9 cellular contexts compared by ENCODE assay signal in genomic region chr17:10119203-10120112, GRCh38.
DNase-seq lines count a peak whose midpoint lies in the region; ATAC-seq and TF ChIP-seq lines count a peak whose summit lies in the region.
"Had no signal": no experiment of that assay in that cellular context is flagged by ENCODE, and none has a peak within 500 bp of the region (broad histone marks: within the 10 kb centered on the region; RNA-seq: fewer than 3 reads in every experiment).

No MANE protein-coding gene starts in this region.

- no peaks in the 10 kb centered on the region for H3K9me3 Mint-ChIP-seq in activated CD4-positive, alpha-beta T cell treated with anti-CD3 and anti-CD28 coated beads, Interleukin-2, amount 10 ng/mL, durations not matched to agents 7 days and 5 days
- peaks cover 0 to 2% (median 0%) of the 10 kb centered on the region in 6 donors for H3K9me3 Mint-ChIP-seq in immature natural killer cell

- WGBS in tibial nerve, 2 donors = 33 to 55% methylated on average over 7 to 9 of the region's 9 CpGs

- H3K4me1 ChIP-seq in tibial nerve = peaks cover 0 to 94% (median 48%) of the 10 kb centered on the region in 4 donors

- H3K27ac ChIP-seq in tibial nerve (peak overlapping the region in 3 of 4 donors; percentile 22 to 91 (median 55)), brain microvascular endothelial cell (no peak overlapping the region)
- H3K27ac ChIP-seq: C4-2B had no signal

- H3K9me3 ChIP-seq in tibial nerve = no peaks in the 10 kb centered on the region

- no peak for TF ChIP-seq POLR2A in tibial nerve (IDR thresholded peaks at IDR 0.05)

- CTCF ChIA-PET in activated CD4-positive, alpha-beta T cell treated with anti-CD3 and anti-CD28 coated beads, Interleukin-2, amount 10 ng/mL, durations not matched to agents 7 days and 5 days (lab: Charles Lee) = interaction anchor here (0.8 kb wide), 1 partner anchor 75 kb away, joined by 5 read pairs; no protein-coding TSS in a partner anchor

- TF ChIP-seq CTCF in tibial nerve (IDR thresholded peaks at IDR 0.05) = no peak
- TF ChIP-seq CTCF in brain microvascular endothelial cell (IDR thresholded peaks at IDR 0.05; ENCODE audit: low read depth, low read length, missing control alignments) = no peak

- peak; percentile 13 for DNase-seq in activated CD4-positive, alpha-beta T cell treated with anti-CD3 and anti-CD28 coated beads, Interleukin-2, amount 10 ng/mL, durations not matched to agents 7 days and 5 days
- no peak for DNase-seq in activated CD4-positive, alpha-beta T cell treated with anti-CD3 and anti-CD28 coated beads for 48 hours
- DNase-seq in SW480 (ENCODE audit: low spot score) (peak; percentile 87), immature natural killer cell (peak; percentile 68 to 74 (median 73)), tibial nerve (ENCODE audit: low spot score in 2 of 2) (no peak), NCI-H128 (lab: John Stamatoyannopoulos, UW; ENCODE audit: unreplicated experiment) (no peak), brain microvascular endothelial cell (no peak)

- in situ Hi-C loops in brain microvascular endothelial cell (cut with HindIII; ENCODE audit: low pct_ligation_motif_present, low sequenced_read_pairs) = no loop called here

- H3K4me3 ChIP-seq in tibial nerve = no peak overlapping the region
- H3K4me3 ChIP-seq in brain microvascular endothelial cell (ENCODE audit: low read depth, low read length) = no peak overlapping the region

- POLR2A ChIA-PET in activated CD4-positive, alpha-beta T cell treated with anti-CD3 and anti-CD28 coated beads, Interleukin-2, amount 10 ng/mL, durations not matched to agents 7 days and 5 days (lab: Charles Lee) = no interaction called here

- peaks cover 66% of the 10 kb centered on the region for H3K4me1 Mint-ChIP-seq in activated CD4-positive, alpha-beta T cell treated with anti-CD3 and anti-CD28 coated beads, Interleukin-2, amount 10 ng/mL, durations not matched to agents 7 days and 5 days
- peaks cover 88 to 91% of the 10 kb centered on the region in 2 donors for H3K4me1 Mint-ChIP-seq in immature natural killer cell

- H3K36me3 Mint-ChIP-seq in activated CD4-positive, alpha-beta T cell treated with anti-CD3 and anti-CD28 coated beads, Interleukin-2, amount 10 ng/mL, durations not matched to agents 7 days and 5 days (ENCODE audit: low read depth) = no peaks in the 10 kb centered on the region
- no peaks in the 10 kb centered on the region for H3K36me3 Mint-ChIP-seq in immature natural killer cell

- TF ChIP-seq EP300 in tibial nerve (IDR thresholded peaks at IDR 0.05) = no peak

- H3K27ac Mint-ChIP-seq in activated CD4-positive, alpha-beta T cell treated with anti-CD3 and anti-CD28 coated beads, Interleukin-2, amount 10 ng/mL, durations not matched to agents 7 days and 5 days = peak overlapping the region; percentile 74
- peak overlapping the region; percentile 98 to 100 (median 99) for H3K27ac Mint-ChIP-seq in immature natural killer cell

- peak overlapping the region; percentile 33 for H3K4me3 Mint-ChIP-seq in activated CD4-positive, alpha-beta T cell treated with anti-CD3 and anti-CD28 coated beads, Interleukin-2, amount 10 ng/mL, durations not matched to agents 7 days and 5 days
- H3K4me3 Mint-ChIP-seq in immature natural killer cell = peak overlapping the region; percentile 72 to 95 (median 86)

- ATAC-seq in GM21529 (IDR thresholded peaks at IDR 0.05; ENCODE audit: unreplicated experiment) = no peak

- H3K27me3 ChIP-seq in tibial nerve (no peaks in the 10 kb centered on the region), brain microvascular endothelial cell (replicated peaks) (no peaks in the 10 kb centered on the region)

- peaks cover 4% of the 10 kb centered on the region for H3K27me3 Mint-ChIP-seq in activated CD4-positive, alpha-beta T cell treated with anti-CD3 and anti-CD28 coated beads, Interleukin-2, amount 10 ng/mL, durations not matched to agents 7 days and 5 days
- peaks cover 12 to 29% (median 18%) of the 10 kb centered on the region in 3 donors for H3K27me3 Mint-ChIP-seq in immature natural killer cell (ENCODE audit: low read depth in 3 of 3)

- H3K36me3 ChIP-seq in tibial nerve = no peaks in the 10 kb centered on the region
- no peaks in the 10 kb centered on the region for H3K36me3 ChIP-seq in brain microvascular endothelial cell (replicated peaks)

Comparison
In these comparisons a context has a peak if more than half of its experiments do, and no peak if none do; other contexts are left out.
1. DNase-seq: peak in activated CD4-positive, alpha-beta T cell treated with anti-CD3 and anti-CD28 coated beads, Interleukin-2, amount 10 ng/mL, durations not matched to agents 7 days and 5 days (single experiment), SW480 (single experiment) and immature natural killer cell (3 of 3); none in activated CD4-positive, alpha-beta T cell treated with anti-CD3 and anti-CD28 coated beads for 48 hours (single experiment), tibial nerve (0 of 2), NCI-H128 (single experiment) and brain microvascular endothelial cell (single experiment).